21 cellular contexts compared by ENCODE assay signal in the genomic region with DNA sequence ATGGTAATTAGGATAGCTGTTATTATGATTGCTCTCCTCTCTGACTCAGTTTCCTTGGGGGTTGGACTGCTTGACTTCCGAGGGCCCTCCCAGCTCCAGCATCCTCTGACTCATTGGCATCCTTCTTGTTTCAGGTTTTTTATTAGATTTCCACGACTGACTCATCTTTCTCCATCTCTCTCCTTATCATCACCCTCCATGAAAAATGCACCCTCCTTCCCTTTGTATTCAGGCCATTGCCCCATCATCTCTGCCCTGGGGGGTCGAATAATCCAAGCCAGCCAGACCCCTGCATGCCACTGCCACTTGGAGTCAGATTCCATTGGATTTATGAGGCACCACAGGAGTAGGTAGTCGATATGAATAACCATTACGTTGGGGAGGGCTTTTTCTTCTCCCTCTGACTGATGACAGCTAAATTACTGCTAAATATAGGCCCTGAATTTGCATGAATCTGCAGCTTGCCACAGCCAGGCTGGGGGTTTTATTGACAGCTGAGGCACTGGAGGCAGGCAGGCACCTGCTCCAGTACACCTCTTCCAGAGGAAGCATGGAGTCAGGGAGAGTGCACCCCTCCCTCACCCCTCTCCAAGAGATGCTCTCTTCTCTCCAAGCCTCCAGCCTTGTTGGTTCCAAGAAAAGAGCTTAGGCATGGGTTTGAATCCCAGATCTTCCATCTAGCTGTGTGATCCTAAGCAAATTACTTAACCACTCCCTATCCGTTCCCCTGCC.
A peak's percentile ranks its signal among the peaks of the same experiment; 100 is the strongest.
DNase-seq lines count a peak whose midpoint lies in the region; ATAC-seq and TF ChIP-seq lines count a peak whose summit lies in the region.
"Had no signal": no experiment of that assay in that cellular context is flagged by ENCODE, and none has a peak within 500 bp of the region (broad histone marks: within the 10 kb centered on the region; RNA-seq: fewer than 3 reads in every experiment).

No MANE protein-coding gene starts in this region.

- H3K27me3 Mint-ChIP-seq in effector memory CD8-positive, alpha-beta T cell, result peaks cover 13 to 44% of the 10 kb centered on the region in 2 donors

- no peaks in the 10 kb centered on the region for H3K4me1 ChIP-seq in left lung
- H3K4me1 ChIP-seq: A549, SJCRH30, tibial artery had no signal

- H3K9me3 Mint-ChIP-seq in effector memory CD8-positive, alpha-beta T cell, result no peaks in the 10 kb centered on the region
- H3K9me3 Mint-ChIP-seq: dendritic cell treated with granulocyte-macrophage colony-stimulating factor and Interleukin-4, amounts not matched to agents 40 ng/mL and 50 ng/mL, for 4 days had no signal

- H3K27me3 ChIP-seq in left lung, result peaks cover 0 to 23% of the 10 kb centered on the region in 2 donors

- no peak overlapping the region for H3K4me3 ChIP-seq in HFF-Myc (replicated peaks; ENCODE audit: low read depth, low read length)
- no peak overlapping the region for H3K4me3 ChIP-seq in foreskin fibroblast (ENCODE audit: low read depth in 1 of 2, low read length in 2 of 2)
- H3K4me3 ChIP-seq in left lung, result no peak overlapping the region
- H3K4me3 ChIP-seq: A549, SJCRH30, tibial artery had no signal

- H3K36me3 ChIP-seq in left lung, result no peaks in the 10 kb centered on the region
- H3K36me3 ChIP-seq: SJCRH30, tibial artery, WERI-Rb-1 had no signal

- no peak for ATAC-seq in effector memory CD8-positive, alpha-beta T cell (replicated peaks)
- no peak for ATAC-seq in left lung
- ATAC-seq: A549 had no signal

- H3K9me3 ChIP-seq in left lung, result no peaks in the 10 kb centered on the region
- H3K9me3 ChIP-seq: A549, SJCRH30, tibial artery had no signal

- no peaks in the 10 kb centered on the region for H3K4me1 Mint-ChIP-seq in effector memory CD8-positive, alpha-beta T cell (ENCODE audit: low read depth in 2 of 2)
- H3K4me1 Mint-ChIP-seq: immature natural killer cell had no signal

- H3K27ac Mint-ChIP-seq in effector memory CD8-positive, alpha-beta T cell, result no peak overlapping the region
- H3K27ac Mint-ChIP-seq: activated naive CD8-positive, alpha-beta T cell; dendritic cell treated with granulocyte-macrophage colony-stimulating factor and Interleukin-4, amounts not matched to agents 40 ng/mL and 50 ng/mL, for 4 days; immature natural killer cell; progenitor cell of endocrine pancreas had no signal

- TF ChIP-seq CTCF in HFF-Myc (IDR thresholded peaks at IDR 0.05; ENCODE audit: low read depth, low read length, missing control alignments) (no peak), foreskin fibroblast (IDR thresholded peaks at IDR 0.05; ENCODE audit: low read depth, low read length) (no peak), left lung (IDR thresholded peaks at IDR 0.05) (no peak)

- H3K4me3 Mint-ChIP-seq in effector memory CD8-positive, alpha-beta T cell, result no peak overlapping the region
- H3K4me3 Mint-ChIP-seq: activated naive CD8-positive, alpha-beta T cell; dendritic cell treated with granulocyte-macrophage colony-stimulating factor and Interleukin-4, amounts not matched to agents 40 ng/mL and 50 ng/mL, for 4 days; immature natural killer cell had no signal

- DNase-seq in A172 (ENCODE audit: low spot score) (peak; percentile 95), HFF-Myc (ENCODE audit: extremely low read depth, low read depth) (peak; percentile 61), T1000 (lab: John Stamatoyannopoulos, UW) (peak; percentile 96), foreskin fibroblast (peak; percentile 62 to 65), DMS 273 treated with DMSO at 0.1 percent for 48 hours (lab: John Stamatoyannopoulos, UW) (no peak), left lung (no peak)
- DNase-seq in effector memory CD8-positive, alpha-beta T cell, result no peak
- DNase-seq in activated CD4-positive, CD25-positive, alpha-beta regulatory T cell treated with anti-CD3 and anti-CD28 coated beads, Interleukin-2, amount 50 U/mL, for 72 hours, result no peak
- DNase-seq: activated CD8-positive, alpha-beta memory T cell treated with anti-CD3 and anti-CD28 coated beads, Interleukin-2, amount 50 U/mL, for 4 hours; DMS153; immature natural killer cell; KG1; NCI-H1694; SJCRH30; stimulated activated CD4-positive, alpha-beta T cell treated with anti-CD3 and anti-CD28 coated beads, Interleukin-15, amount 100 ng/mL, for 24 hours; tibial artery; WERI-Rb-1 had no signal

- intact Hi-C loops in left lung (cut with DNase I), result no loop called here

- no peak overlapping the region for H3K27ac ChIP-seq in left lung
- H3K27ac ChIP-seq: A549, SJCRH30, tibial artery, WERI-Rb-1 had no signal

- H3K36me3 Mint-ChIP-seq in effector memory CD8-positive, alpha-beta T cell (ENCODE audit: insufficient read depth), result no peaks in the 10 kb centered on the region
- H3K36me3 Mint-ChIP-seq: activated naive CD8-positive, alpha-beta T cell; immature natural killer cell had no signal

Comparison
In these comparisons a context has a peak if more than half of its experiments do, and no peak if none do; other contexts are left out.
1. DNase-seq: peak in A172 (single experiment), HFF-Myc (single experiment), T1000 (single experiment) and foreskin fibroblast (2 of 2); none in effector memory CD8-positive, alpha-beta T cell (0 of 3), DMS 273 treated with DMSO at 0.1 percent for 48 hours (single experiment), left lung (0 of 2) and activated CD4-positive, CD25-positive, alpha-beta regulatory T cell treated with anti-CD3 and anti-CD28 coated beads, Interleukin-2, amount 50 U/mL, for 72 hours (single experiment).